In genomic region chr3:88061749-88062148, GRCh38 we compare ENCODE assay signal across 10 cellular contexts. TPM values are rescaled to one million over a fixed set of nuclear protein-coding genes. Genes with fewer than 3 reads are reported as not detected.
DNase-seq lines count a peak whose midpoint lies in the region; ATAC-seq and TF ChIP-seq lines count a peak whose summit lies in the region.
"Had no signal": no experiment of that assay in that cellular context is flagged by ENCODE, and none has a peak within 500 bp of the region (broad histone marks: within the 10 kb centered on the region; RNA-seq: fewer than 3 reads in every experiment).

No MANE protein-coding gene starts in this region.

- peaks cover 11 to 40% of the 10 kb centered on the region in 2 experiments for H3K79me1 ChIP-seq in IMR-90 (ENCODE audit: low read depth in 1 of 2, low read length in 2 of 2)

- no peak overlapping the region for H2AFZ ChIP-seq in IMR-90 (replicated peaks; ENCODE audit: low read length, poor library complexity)

- no peaks in the 10 kb centered on the region for H3K9me3 ChIP-seq in CD8-positive, alpha-beta T cell (ENCODE audit: low read length)
- H3K9me3 ChIP-seq in IMR-90 (ENCODE audit: control insufficient read depth, insufficient read depth, low read length), result no peaks in the 10 kb centered on the region

- CTCF ChIA-PET in CD8-positive, alpha-beta T cell (lab: Charles Lee), result no interaction called here
- CTCF ChIA-PET in IMR-90 (lab: Yijun Ruan, JAX), result no interaction called here
- CTCF ChIA-PET in activated CD4-positive, alpha-beta memory T cell treated with anti-CD3 and anti-CD28 coated beads, Interleukin-2, amount 10 ng/mL, durations not matched to agents 7 days and 5 days (lab: Charles Lee), result interaction anchor here (1.6 kb wide), 1 partner anchor 84 kb away, joined by 3 read pairs; no protein-coding TSS in a partner anchor

- H3K9me3 Mint-ChIP-seq in CD8-positive, alpha-beta T cell, result no peaks in the 10 kb centered on the region
- H3K9me3 Mint-ChIP-seq in activated CD4-positive, alpha-beta memory T cell treated with anti-CD3 and anti-CD28 coated beads, Interleukin-2, amount 10 ng/mL, durations not matched to agents 7 days and 5 days, result no peaks in the 10 kb centered on the region
- no peaks in the 10 kb centered on the region for H3K9me3 Mint-ChIP-seq in mesothelial cell of epicardium

- no peak overlapping the region for H2BK5ac ChIP-seq in IMR-90 (ENCODE audit: low read depth, low read length, poor library complexity, severe bottlenecking)

- no CpG with 5 or more reads among the region's 1 CpG for WGBS in IMR-90 (ENCODE audit: extremely low coverage in 2 of 2, insufficient read length in 1 of 2), 2 experiments

- in situ Hi-C loops in IMR-90 (cut with MboI; ENCODE audit: low sequenced_read_pairs), result no loop called here

- no peak for TF ChIP-seq CTCF in CD8-positive, alpha-beta T cell (IDR thresholded peaks at IDR 0.05)
- TF ChIP-seq CTCF in IMR-90 (conservative IDR thresholded peaks at IDR 0.05; ENCODE audit: low read depth, low read length) (no peak), mesothelial cell of epicardium (IDR thresholded peaks at IDR 0.05; ENCODE audit: unreplicated experiment) (no peak)

- no peaks in the 10 kb centered on the region for H3K9me1 ChIP-seq in IMR-90 (ENCODE audit: insufficient read depth, low read length)

- ATAC-seq in CD8-positive, alpha-beta T cell, result no peak
- ATAC-seq in IMR-90 (ENCODE audit: low read depth), result no peak
- ATAC-seq in GM18868 (IDR thresholded peaks at IDR 0.05; ENCODE audit: unreplicated experiment), result no peak
- no peak for ATAC-seq in GM19395 (IDR thresholded peaks at IDR 0.05; ENCODE audit: unreplicated experiment)
- ATAC-seq in GM19397 (IDR thresholded peaks at IDR 0.05; ENCODE audit: unreplicated experiment), result no peak

- no peak overlapping the region; a peak in 1 of 4 replicates for H4K8ac ChIP-seq in IMR-90 (ENCODE audit: low read depth in 2 of 2, low read length in 2 of 2)

- no peak overlapping the region for H3K23ac ChIP-seq in IMR-90 (ENCODE audit: low read depth, low read length)

- TF ChIP-seq RAD21 in IMR-90 (IDR thresholded peaks at IDR 0.05; ENCODE audit: low read length), result no peak

- H4K5ac ChIP-seq in IMR-90 (ENCODE audit: low read depth, low read length), result no peak overlapping the region

- no peak overlapping the region for H3K27ac ChIP-seq in CD8-positive, alpha-beta T cell (ENCODE audit: low read depth, low read length)
- no peak overlapping the region for H3K27ac ChIP-seq in IMR-90 (ENCODE audit: insufficient read depth, low read length)

- POLR2A ChIA-PET in CD8-positive, alpha-beta T cell (lab: Charles Lee), result interaction anchor here (4.7 kb wide), 1 partner anchor 89 kb away, joined by 53 read pairs; the partner anchor contains the start of gene C3orf38
- POLR2A ChIA-PET in IMR-90 (lab: Charles Lee; ENCODE audit: unreplicated experiment), result no interaction called here
- POLR2A ChIA-PET in activated CD4-positive, alpha-beta memory T cell treated with anti-CD3 and anti-CD28 coated beads, Interleukin-2, amount 10 ng/mL, durations not matched to agents 7 days and 5 days (lab: Charles Lee), result interaction anchor here (1.4 to 4.2 kb wide), 2 partner anchors 9 to 89 kb away, joined by 3 to 130 read pairs; partner anchors contain the start of gene C3orf38

- no peak overlapping the region for H2BK120ac ChIP-seq in IMR-90 (ENCODE audit: low read depth, low read length)

- no peak overlapping the region for H3K4me3 ChIP-seq in CD8-positive, alpha-beta T cell (ENCODE audit: low read depth, low read length)
- H3K4me3 ChIP-seq in IMR-90 (ENCODE audit: insufficient read depth, low read depth, low read length), result no peak overlapping the region

- no peak for TF ChIP-seq POLR2A in IMR-90 (IDR thresholded peaks at IDR 0.05; ENCODE audit: low read depth, low read length)

- dilution Hi-C loops in IMR-90 (cut with HindIII; ENCODE audit: low sequenced_read_pairs, unreplicated experiment), result no loop called here

- H4K91ac ChIP-seq in IMR-90 (ENCODE audit: insufficient read depth, low read depth, low read length), result no peak overlapping the region

- peak overlapping the region; percentile 62 for H3K27ac Mint-ChIP-seq in CD8-positive, alpha-beta T cell
- H3K27ac Mint-ChIP-seq in activated CD4-positive, alpha-beta memory T cell treated with anti-CD3 and anti-CD28 coated beads, Interleukin-2, amount 10 ng/mL, durations not matched to agents 7 days and 5 days, result no peak overlapping the region
- peak overlapping the region; percentile 35 for H3K27ac Mint-ChIP-seq in mesothelial cell of epicardium

- H3K18ac ChIP-seq in IMR-90 (ENCODE audit: low read depth, low read length), result no peak overlapping the region

- H2AK5ac ChIP-seq in IMR-90 (ENCODE audit: low read depth, low read length), result no peak overlapping the region

- H3K4me1 Mint-ChIP-seq in CD8-positive, alpha-beta T cell (ENCODE audit: low read depth), result peaks cover 54% of the 10 kb centered on the region
- H3K4me1 Mint-ChIP-seq in activated CD4-positive, alpha-beta memory T cell treated with anti-CD3 and anti-CD28 coated beads, Interleukin-2, amount 10 ng/mL, durations not matched to agents 7 days and 5 days, result peaks cover 41% of the 10 kb centered on the region
- peaks cover 32% of the 10 kb centered on the region for H3K4me1 Mint-ChIP-seq in mesothelial cell of epicardium

- peaks cover 19% of the 10 kb centered on the region for H3K36me3 Mint-ChIP-seq in CD8-positive, alpha-beta T cell
- H3K36me3 Mint-ChIP-seq in activated CD4-positive, alpha-beta memory T cell treated with anti-CD3 and anti-CD28 coated beads, Interleukin-2, amount 10 ng/mL, durations not matched to agents 7 days and 5 days (ENCODE audit: low read depth), result peaks cover 27% of the 10 kb centered on the region
- H3K36me3 Mint-ChIP-seq in mesothelial cell of epicardium, result no peaks in the 10 kb centered on the region

- no peaks in the 10 kb centered on the region for H3K27me3 ChIP-seq in CD8-positive, alpha-beta T cell (ENCODE audit: insufficient read depth, low read length)
- H3K27me3 ChIP-seq in IMR-90 (ENCODE audit: control insufficient read depth, insufficient read depth, low read length), result no peaks in the 10 kb centered on the region

- peaks cover 36% of the 10 kb centered on the region for H4K20me1 ChIP-seq in IMR-90 (ENCODE audit: insufficient read depth, low read length)

- H3K4me3 Mint-ChIP-seq in CD8-positive, alpha-beta T cell, result peak overlapping the region; percentile 23
- peak overlapping the region; percentile 21 for H3K4me3 Mint-ChIP-seq in activated CD4-positive, alpha-beta memory T cell treated with anti-CD3 and anti-CD28 coated beads, Interleukin-2, amount 10 ng/mL, durations not matched to agents 7 days and 5 days
- no peak overlapping the region for H3K4me3 Mint-ChIP-seq in mesothelial cell of epicardium

- H3K9ac ChIP-seq in IMR-90 (ENCODE audit: low read depth, low read length), result no peak overlapping the region

- BruUV-seq in IMR-90 (replicated peaks; lab: Mats Ljungman, UMichigan), result TSS peak; percentile 25

- H2BK15ac ChIP-seq in IMR-90 (ENCODE audit: low read depth, low read length), result no peak overlapping the region

- H3K4ac ChIP-seq in IMR-90 (ENCODE audit: low read depth, low read length), result no peak overlapping the region

- H3K4me2 ChIP-seq in IMR-90 (ENCODE audit: low read depth, low read length), result peak overlapping the region; percentile 67

- intact Hi-C loops in CD8-positive, alpha-beta T cell (cut with DNase I, micrococcal nuclease), result loop anchor here in 1 of 2 experiments (5.0 kb wide), 1 partner anchor 46 kb away; no protein-coding TSS in a partner anchor
- intact Hi-C loops in IMR-90 (cut with micrococcal nuclease), result loop anchor here (2.0 kb wide), 1 partner anchor 15 kb away; no protein-coding TSS in a partner anchor

- peaks cover 45% of the 10 kb centered on the region for H3K4me1 ChIP-seq in CD8-positive, alpha-beta T cell (ENCODE audit: insufficient read depth, low read length)
- 0 out of 2 replicates have a peak, but pooled peaks cover 1% of the 10 kb centered on the region for H3K4me1 ChIP-seq in IMR-90 (ENCODE audit: control insufficient read depth, insufficient read depth, low read length)

- no peaks in the 10 kb centered on the region for H3K36me3 ChIP-seq in CD8-positive, alpha-beta T cell (ENCODE audit: insufficient read depth, low read length)
- H3K36me3 ChIP-seq in IMR-90 (ENCODE audit: control insufficient read depth, insufficient read depth, low read length), result no peaks in the 10 kb centered on the region

- no peaks in the 10 kb centered on the region for H3K27me3 Mint-ChIP-seq in CD8-positive, alpha-beta T cell (ENCODE audit: low read depth)
- H3K27me3 Mint-ChIP-seq in activated CD4-positive, alpha-beta memory T cell treated with anti-CD3 and anti-CD28 coated beads, Interleukin-2, amount 10 ng/mL, durations not matched to agents 7 days and 5 days, result no peaks in the 10 kb centered on the region
- no peaks in the 10 kb centered on the region for H3K27me3 Mint-ChIP-seq in mesothelial cell of epicardium (ENCODE audit: low read depth)

- no peak overlapping the region for H3K14ac ChIP-seq in IMR-90 (replicated peaks; ENCODE audit: low read depth, low read length)

- no peak overlapping the region for H3K56ac ChIP-seq in IMR-90 (ENCODE audit: extremely low read depth, insufficient read depth, low read length)

- H2BK20ac ChIP-seq in IMR-90 (ENCODE audit: low read depth, low read length), result no peak overlapping the region

- no peak overlapping the region for H2AK9ac ChIP-seq in IMR-90 (replicated peaks; ENCODE audit: low read depth, low read length, poor library complexity)

- DNase-seq in CD8-positive, alpha-beta T cell, result no peak
- DNase-seq in IMR-90, result no peak
- no peak for DNase-seq in activated CD4-positive, alpha-beta memory T cell treated with anti-CD3 and anti-CD28 coated beads, Interleukin-2, amount 10 ng/mL, durations not matched to agents 7 days and 5 days
- no peak for DNase-seq in mesothelial cell of epicardium (ENCODE audit: low spot score in 2 of 2, unreplicated experiment in 2 of 2)
- no peak for DNase-seq in medulla oblongata (ENCODE audit: extremely low spot score)
- DNase-seq: activated CD4-positive, alpha-beta T cell treated with anti-CD3 and anti-CD28 coated beads, Interleukin-2, amount 50 U/mL, for 4 hours; occipital lobe had no signal

RNA-seq across cellular contexts. Expression of gene ZNF654, which starts 2.7 kb away (rescaled TPM):
- 10 to 100 TPM; 13.2 to 15.0 TPM for total RNA-seq in CD8-positive, alpha-beta T cell
- 11.5 and 21.1 TPM in 2 replicates for total RNA-seq in IMR-90 (2012; rRNA removed)
- polyA plus RNA-seq in IMR-90 (2012; rRNA removed), result 2.3 and 3.3 TPM in 2 replicates
- 1.3 and 1.9 TPM in 2 replicates for polyA plus RNA-seq in IMR-90 (2012; cell fraction: cytosol; rRNA removed)
- polyA plus RNA-seq in IMR-90 (2012; cell fraction: nucleus; rRNA removed; ENCODE audit: low replicate concordance), result 0.99 and 4.7 TPM in 2 replicates
- total RNA-seq in activated CD4-positive, alpha-beta memory T cell treated with anti-CD3 and anti-CD28 coated beads, Interleukin-2, amount 10 ng/mL, durations not matched to agents 7 days and 5 days, result 10 to 100 TPM; 26.5 to 27.4 TPM
- 15.3 to 16.5 TPM (median 16.2 TPM) in 3 replicates for total RNA-seq in mesothelial cell of epicardium

RNA-seq across cellular contexts. Expression of gene CGGBP1, which starts 2.9 kb away (rescaled TPM):
- total RNA-seq in CD8-positive, alpha-beta T cell, result 10 to 100 TPM; 64.1 to 66.7 TPM
- 37.8 and 42.1 TPM in 2 replicates for total RNA-seq in IMR-90 (2012; rRNA removed)
- 45.5 and 47.7 TPM in 2 replicates for polyA plus RNA-seq in IMR-90 (2012; rRNA removed)
- polyA plus RNA-seq in IMR-90 (2012; cell fraction: cytosol; rRNA removed), result 14.8 and 31.7 TPM in 2 replicates
- 11.5 and 99.1 TPM in 2 replicates for polyA plus RNA-seq in IMR-90 (2012; cell fraction: nucleus; rRNA removed; ENCODE audit: low replicate concordance)
- total RNA-seq in activated CD4-positive, alpha-beta memory T cell treated with anti-CD3 and anti-CD28 coated beads, Interleukin-2, amount 10 ng/mL, durations not matched to agents 7 days and 5 days, result 100 to 1,000 TPM; 105 to 118 TPM
- 73.9 to 83.5 TPM (median 76.5 TPM) in 3 replicates for total RNA-seq in mesothelial cell of epicardium
